2 cellular contexts compared by ENCODE assay signal in genomic region chr1:172531412-172531811, GRCh38.
TF ChIP-seq lines count a peak whose summit lies in the region.

No MANE protein-coding gene starts in this region.

TF ChIP-seq in SK-N-SH, 30 proteins besides CTCF, POLR2A, EP300 and RAD21 (continued from another document):
- TF ChIP-seq IRF3 (IDR thresholded peaks at IDR 0.05; ENCODE audit: low read depth, low read length) (no peak), NRF1 (IDR thresholded peaks at IDR 0.05; ENCODE audit: low read depth, low read length) (no peak), MAX (IDR thresholded peaks at IDR 0.05; ENCODE audit: low read depth) (no peak), RCOR1 (IDR thresholded peaks at IDR 0.05; ENCODE audit: low read length) (no peak), MEF2A (IDR thresholded peaks at IDR 0.05; ENCODE audit: borderline replicate concordance, low read depth) (no peak), REST (IDR thresholded peaks at IDR 0.05; ENCODE audit: low read depth, low read length) (no peak), PBX3 (IDR thresholded peaks at IDR 0.05) (no peak), USF1 (IDR thresholded peaks at IDR 0.05; ENCODE audit: borderline replicate concordance, low read depth) (no peak), FOXM1 (IDR thresholded peaks at IDR 0.05; ENCODE audit: low read depth) (no peak), GATA2 (CRISPR knock-in tag; IDR thresholded peaks at IDR 0.05) (no peak), GABPA (IDR thresholded peaks at IDR 0.05; ENCODE audit: low read depth) (no peak), POLR2AphosphoS5 (IDR thresholded peaks at IDR 0.05; ENCODE audit: low read depth, low read length) (no peak), ZBTB33 (IDR thresholded peaks at IDR 0.05; ENCODE audit: borderline replicate concordance, low read depth) (no peak), ELF1 (IDR thresholded peaks at IDR 0.05) (no peak), RXRA (IDR thresholded peaks at IDR 0.05; ENCODE audit: borderline replicate concordance, low read depth) (no peak)

TF ChIP-seq in SK-N-SH treated with all-trans-retinoic acid at 6 μM for 48 hours, 23 proteins besides CTCF, POLR2A, EP300 and RAD21 (continued from another document):
- TF ChIP-seq PATZ1 (CRISPR knock-in tag; IDR thresholded peaks at IDR 0.05; ENCODE audit: borderline replicate concordance), result no peak
- no peak for TF ChIP-seq ZNF70 (CRISPR knock-in tag; IDR thresholded peaks at IDR 0.05)
- no peak for TF ChIP-seq ZFP30 (CRISPR knock-in tag; IDR thresholded peaks at IDR 0.05)
- no peak for TF ChIP-seq ZC3H10 (CRISPR knock-in tag; IDR thresholded peaks at IDR 0.05)
- TF ChIP-seq SNAI2 (CRISPR knock-in tag; IDR thresholded peaks at IDR 0.05), result no peak
- TF ChIP-seq CSDC2 (CRISPR knock-in tag; IDR thresholded peaks at IDR 0.05), result no peak
- no peak for TF ChIP-seq GLIS3 (CRISPR knock-in tag; IDR thresholded peaks at IDR 0.05)
- no peak for TF ChIP-seq OSR1 (CRISPR knock-in tag; IDR thresholded peaks at IDR 0.05)
